ENCODE assay signal across 13 cellular contexts in genomic region chr3:14565791-14566588, GRCh38. TPM values are rescaled to one million over a fixed set of nuclear protein-coding genes. Genes with fewer than 3 reads are reported as not detected.
DNase-seq lines count a peak whose midpoint lies in the region; ATAC-seq and TF ChIP-seq lines count a peak whose summit lies in the region.
"Had no signal": no experiment of that assay in that cellular context is flagged by ENCODE, and none has a peak within 500 bp of the region (broad histone marks: within the 10 kb centered on the region; RNA-seq: fewer than 3 reads in every experiment).

No MANE protein-coding gene starts in this region.

- no peak overlapping the region for H3K4me3 Mint-ChIP-seq in activated T-cell treated with anti-CD3 and anti-CD28 coated beads, Interleukin-2, amount 50 U/mL, for 72 hours
- H3K4me3 Mint-ChIP-seq: central memory CD8-positive, alpha-beta T cell had no signal

- no peak for DNase-seq in activated T-cell treated with anti-CD3 and anti-CD28 coated beads, Interleukin-2, amount 50 U/mL, for 72 hours
- no peak for DNase-seq in activated T-cell treated with anti-CD3 and anti-CD28 coated beads for 4 hours
- peak; percentile 64 for DNase-seq in SK-N-SH
- DNase-seq in fibroblast of the aortic adventitia (ENCODE audit: low read depth): peak; percentile 46
- DNase-seq in stromal cell of bone marrow (ENCODE audit: low read depth): peak; percentile 19
- DNase-seq in T-helper 1 cell: no peak
- DNase-seq: 8988T, NCI-H526 had no signal

- H3K36me3 ChIP-seq in SK-N-SH (replicated peaks in 1 of 2; ENCODE audit: control insufficient read depth in 1 of 2, insufficient read depth in 2 of 2, low read length in 1 of 2): no peaks in the 10 kb centered on the region
- H3K36me3 ChIP-seq: left lung, tibial nerve had no signal

- H3K36me3 Mint-ChIP-seq in activated T-cell treated with anti-CD3 and anti-CD28 coated beads, Interleukin-2, amount 50 U/mL, for 72 hours (ENCODE audit: insufficient read depth in 2 of 2): no peaks in the 10 kb centered on the region

- no peak for TF ChIP-seq EP300 in SK-N-SH (IDR thresholded peaks at IDR 0.05; ENCODE audit: borderline replicate concordance in 1 of 2, low read depth in 1 of 2, low read length in 1 of 2)

- no peak overlapping the region for H3K4me3 ChIP-seq in SK-N-SH (ENCODE audit: low read depth in 2 of 2, low read length in 1 of 2)
- no peak overlapping the region for H3K4me3 ChIP-seq in fibroblast of the aortic adventitia (ENCODE audit: low read depth, low read length)
- H3K4me3 ChIP-seq: left lung, tibial nerve had no signal

- no peak for TF ChIP-seq RAD21 in SK-N-SH (IDR thresholded peaks at IDR 0.05; ENCODE audit: low read length)

- peak; percentile 12 to 24 for ATAC-seq in activated T-cell treated with anti-CD3 and anti-CD28 coated beads, Interleukin-2, amount 50 U/mL, for 72 hours (replicated peaks in 1 of 2)
- ATAC-seq in HG03457 (IDR thresholded peaks at IDR 0.05; ENCODE audit: unreplicated experiment) (no peak), HG03432 (IDR thresholded peaks at IDR 0.05; ENCODE audit: unreplicated experiment) (no peak)
- ATAC-seq: left lung had no signal

- H3K27me3 Mint-ChIP-seq in activated T-cell treated with anti-CD3 and anti-CD28 coated beads, Interleukin-2, amount 50 U/mL, for 72 hours (ENCODE audit: low read depth): peaks cover 23% of the 10 kb centered on the region

- no peaks in the 10 kb centered on the region for H4K20me1 ChIP-seq in SK-N-SH (ENCODE audit: insufficient read depth)

- H2AFZ ChIP-seq in SK-N-SH (ENCODE audit: low read depth): no peak overlapping the region

- peak overlapping the region in 1 of 2 experiments; percentile 48; a peak in 2 of 4 replicates for H3K27ac ChIP-seq in SK-N-SH (ENCODE audit: low read depth in 2 of 2, low read length in 1 of 2)
- H3K27ac ChIP-seq: left lung, tibial nerve had no signal

- TF ChIP-seq CTCF in SK-N-SH (IDR thresholded peaks at IDR 0.05) (no peak), fibroblast of the aortic adventitia (IDR thresholded peaks at IDR 0.05; ENCODE audit: insufficient read depth, low read length) (no peak)

- no peaks in the 10 kb centered on the region for H3K4me1 Mint-ChIP-seq in activated T-cell treated with anti-CD3 and anti-CD28 coated beads, Interleukin-2, amount 50 U/mL, for 72 hours (ENCODE audit: low read depth)
- H3K4me1 Mint-ChIP-seq: central memory CD8-positive, alpha-beta T cell had no signal

- CTCF ChIA-PET in SK-N-SH (lab: Yijun Ruan, JAX): interaction anchor here (0.9 to 5.1 kb wide), 5 partner anchors 9 to 225 kb away, joined by 3 to 43 read pairs (median 3); no protein-coding TSS in a partner anchor

- H3K4me1 ChIP-seq in SK-N-SH (ENCODE audit: control insufficient read depth in 1 of 2, insufficient read depth in 2 of 2, low read depth in 1 of 2, low read length in 1 of 2): peaks cover 0 to 35% of the 10 kb centered on the region in 2 experiments; a peak in 2 of 4 replicates
- H3K4me1 ChIP-seq: left lung, tibial nerve had no signal

- H3K79me2 ChIP-seq in SK-N-SH (ENCODE audit: insufficient read depth): no peaks in the 10 kb centered on the region

- H3K9ac ChIP-seq in SK-N-SH: no peak overlapping the region

- H3K27ac Mint-ChIP-seq in activated T-cell treated with anti-CD3 and anti-CD28 coated beads, Interleukin-2, amount 50 U/mL, for 72 hours: no peak overlapping the region

- H3K9me3 Mint-ChIP-seq in activated T-cell treated with anti-CD3 and anti-CD28 coated beads, Interleukin-2, amount 50 U/mL, for 72 hours: no peaks in the 10 kb centered on the region
- H3K9me3 Mint-ChIP-seq: central memory CD8-positive, alpha-beta T cell had no signal

- no peaks in the 10 kb centered on the region for H3K9me2 ChIP-seq in SK-N-SH

- no peaks in the 10 kb centered on the region for H3F3A ChIP-seq in SK-N-SH (replicated peaks; ENCODE audit: insufficient read depth)

- POLR2A ChIA-PET in SK-N-SH (lab: Yijun Ruan, JAX): no interaction called here

- WGBS in SK-N-SH (ENCODE audit: low lambda C conversion rate): 47% methylated on average over 8 of the region's 13 CpGs

- peaks cover 7% of the 10 kb centered on the region; the same call in 1 of the 2 replicates for H3K27me3 ChIP-seq in SK-N-SH (ENCODE audit: insufficient read depth)

- no peaks in the 10 kb centered on the region for H3K9me3 ChIP-seq in SK-N-SH
- H3K9me3 ChIP-seq: left lung, tibial nerve had no signal

- H3K4me2 ChIP-seq in SK-N-SH: no peak overlapping the region

TF ChIP-seq in SK-N-SH, 30 proteins besides CTCF, POLR2A, EP300 and RAD21:
- TF ChIP-seq TCF12 (IDR thresholded peaks at IDR 0.05) (peak; percentile 38), TAF1 (IDR thresholded peaks at IDR 0.05; ENCODE audit: borderline replicate concordance, low read depth, low read length) (no peak), TEAD4 (IDR thresholded peaks at IDR 0.05; ENCODE audit: borderline replicate concordance, insufficient read depth) (no peak), NFIC (IDR thresholded peaks at IDR 0.05; ENCODE audit: borderline replicate concordance) (peak; percentile 82), POLR2AphosphoS5 (IDR thresholded peaks at IDR 0.05; ENCODE audit: low read depth, low read length) (no peak), FOXJ3 (CRISPR knock-in tag; IDR thresholded peaks at IDR 0.05) (no peak), GATA2 (CRISPR knock-in tag; IDR thresholded peaks at IDR 0.05) (0 out of 2 replicates have a peak, but pooled peaks have one; percentile 47)

RNA-seq across cellular contexts. Expression of gene GRIP2, which starts 25.8 kb away (rescaled TPM):
- total RNA-seq in activated T-cell treated with anti-CD3 and anti-CD28 coated beads, Interleukin-2, amount 50 U/mL, for 72 hours: under 1 TPM in 1 of 2 donors, not detected in 1; 0.07 TPM
- 0.15 and 0.26 TPM in 2 replicates for polyA plus RNA-seq in SK-N-SH (2012; rRNA removed)
- 0.12 and 0.15 TPM in 2 replicates for polyA plus RNA-seq in SK-N-SH (2012; cell fraction: cytosol; rRNA removed)
- polyA plus RNA-seq in SK-N-SH (2012; cell fraction: nucleus; rRNA removed): 0.55 and 0.83 TPM in 2 replicates
- total RNA-seq in fibroblast of the aortic adventitia (ENCODE audit: low replicate concordance): 0.90 TPM in 2 replicates

Comparison
In these comparisons a context has a peak if more than half of its experiments do, and no peak if none do; other contexts are left out.
1. ATAC-seq: peak in activated T-cell treated with anti-CD3 and anti-CD28 coated beads, Interleukin-2, amount 50 U/mL, for 72 hours (2 of 2); none in HG03457 (single experiment) and HG03432 (single experiment).
2. DNase-seq: peak in SK-N-SH (single experiment), fibroblast of the aortic adventitia (single experiment) and stromal cell of bone marrow (single experiment); none in activated T-cell treated with anti-CD3 and anti-CD28 coated beads, Interleukin-2, amount 50 U/mL, for 72 hours (0 of 2), activated T-cell treated with anti-CD3 and anti-CD28 coated beads for 4 hours (single experiment) and T-helper 1 cell (0 of 5).